10 cellular contexts compared by ENCODE assay signal in genomic region chr6:2768696-2769095, GRCh38. TPM values are rescaled to one million over a fixed set of nuclear protein-coding genes. Genes with fewer than 3 reads are reported as not detected.
A peak's percentile ranks its signal among the peaks of the same experiment; 100 is the strongest.
DNase-seq lines count a peak whose midpoint lies in the region; ATAC-seq and TF ChIP-seq lines count a peak whose summit lies in the region.
"Had no signal": no experiment of that assay in that cellular context is flagged by ENCODE, and none has a peak within 500 bp of the region (broad histone marks: within the 10 kb centered on the region; RNA-seq: fewer than 3 reads in every experiment).

No MANE protein-coding gene starts in this region.

- peaks cover 37% of the 10 kb centered on the region for H3K4me1 ChIP-seq in upper lobe of right lung

- peak overlapping the region; percentile 88 for H3K4me3 Mint-ChIP-seq in stimulated activated naive CD8-positive, alpha-beta T cell treated with anti-CD3 and anti-CD28 coated beads, Interleukin-15, Interleukin-2, amounts not matched to agents 100 ng/mL and 50 ng/mL, for 24 hours
- peak overlapping the region; percentile 90 for H3K4me3 Mint-ChIP-seq in activated CD4-positive, alpha-beta memory T cell treated with anti-CD3 and anti-CD28 coated beads, Interleukin-2, amount 10 ng/mL, durations not matched to agents 7 days and 5 days
- H3K4me3 Mint-ChIP-seq in immature natural killer cell, result peak overlapping the region; percentile 79 to 94 (median 85)

- ATAC-seq in stimulated activated naive CD8-positive, alpha-beta T cell treated with anti-CD3 and anti-CD28 coated beads, Interleukin-15, Interleukin-2, amounts not matched to agents 100 U/mL and 50 U/mL, for 24 hours, result no peak
- no peak for ATAC-seq in upper lobe of right lung

- TF ChIP-seq CTCF in upper lobe of right lung (IDR thresholded peaks at IDR 0.05), result no peak

- peaks cover 34% of the 10 kb centered on the region for H3K36me3 ChIP-seq in upper lobe of right lung

- H3K27me3 ChIP-seq in upper lobe of right lung, result no peaks in the 10 kb centered on the region

- peaks cover 68% of the 10 kb centered on the region for H3K4me1 Mint-ChIP-seq in stimulated activated naive CD8-positive, alpha-beta T cell treated with anti-CD3 and anti-CD28 coated beads, Interleukin-15, Interleukin-2, amounts not matched to agents 100 ng/mL and 50 ng/mL, for 24 hours (ENCODE audit: low read depth)
- peaks cover 40% of the 10 kb centered on the region for H3K4me1 Mint-ChIP-seq in activated CD4-positive, alpha-beta memory T cell treated with anti-CD3 and anti-CD28 coated beads, Interleukin-2, amount 10 ng/mL, durations not matched to agents 7 days and 5 days
- H3K4me1 Mint-ChIP-seq in immature natural killer cell, result peaks cover 51 to 84% of the 10 kb centered on the region in 2 donors

- H3K27ac ChIP-seq in upper lobe of right lung, result no peak overlapping the region

- intact Hi-C loops in upper lobe of right lung (cut with DNase I), result no loop called here

- H3K27me3 Mint-ChIP-seq in stimulated activated naive CD8-positive, alpha-beta T cell treated with anti-CD3 and anti-CD28 coated beads, Interleukin-15, Interleukin-2, amounts not matched to agents 100 ng/mL and 50 ng/mL, for 24 hours, result no peaks in the 10 kb centered on the region
- H3K27me3 Mint-ChIP-seq in activated CD4-positive, alpha-beta memory T cell treated with anti-CD3 and anti-CD28 coated beads, Interleukin-2, amount 10 ng/mL, durations not matched to agents 7 days and 5 days, result no peaks in the 10 kb centered on the region
- peaks cover 6 to 18% (median 9%) of the 10 kb centered on the region in 3 donors for H3K27me3 Mint-ChIP-seq in immature natural killer cell (ENCODE audit: low read depth in 3 of 3)

- H3K36me3 Mint-ChIP-seq in stimulated activated naive CD8-positive, alpha-beta T cell treated with anti-CD3 and anti-CD28 coated beads, Interleukin-15, Interleukin-2, amounts not matched to agents 100 ng/mL and 50 ng/mL, for 24 hours (ENCODE audit: low read depth), result peaks cover 59% of the 10 kb centered on the region
- peaks cover 40% of the 10 kb centered on the region for H3K36me3 Mint-ChIP-seq in activated CD4-positive, alpha-beta memory T cell treated with anti-CD3 and anti-CD28 coated beads, Interleukin-2, amount 10 ng/mL, durations not matched to agents 7 days and 5 days (ENCODE audit: low read depth)
- peaks cover 0 to 21% (median 4%) of the 10 kb centered on the region in 3 donors for H3K36me3 Mint-ChIP-seq in immature natural killer cell

- H3K27ac Mint-ChIP-seq in stimulated activated naive CD8-positive, alpha-beta T cell treated with anti-CD3 and anti-CD28 coated beads, Interleukin-15, Interleukin-2, amounts not matched to agents 100 ng/mL and 50 ng/mL, for 24 hours, result no peak overlapping the region
- no peak overlapping the region for H3K27ac Mint-ChIP-seq in activated CD4-positive, alpha-beta memory T cell treated with anti-CD3 and anti-CD28 coated beads, Interleukin-2, amount 10 ng/mL, durations not matched to agents 7 days and 5 days
- H3K27ac Mint-ChIP-seq in immature natural killer cell, result peak overlapping the region; percentile 37 to 78 (median 68)

- CTCF ChIA-PET in activated CD4-positive, alpha-beta memory T cell treated with anti-CD3 and anti-CD28 coated beads, Interleukin-2, amount 10 ng/mL, durations not matched to agents 7 days and 5 days (lab: Charles Lee), result interaction anchor here (0.8 to 5.1 kb wide), 9 partner anchors 11 to 263 kb away, joined by 3 to 29 read pairs (median 8); partner anchors contain the start of genes MYLK4 and SERPINB1
- CTCF ChIA-PET in HEK293T (lab: Yijun Ruan, JAX), result interaction anchor here (0.6 to 2.2 kb wide), 4 partner anchors 19 to 1169 kb away, joined by 3 to 6 read pairs (median 6); no protein-coding TSS in a partner anchor

- POLR2A ChIA-PET in activated CD4-positive, alpha-beta memory T cell treated with anti-CD3 and anti-CD28 coated beads, Interleukin-2, amount 10 ng/mL, durations not matched to agents 7 days and 5 days (lab: Charles Lee), result interaction anchor here (0.7 to 5.1 kb wide), 7 partner anchors 11 to 221 kb away, joined by 3 to 48 read pairs (median 3); partner anchors contain the start of gene SERPINB1
- POLR2A ChIA-PET in HEK293T (lab: Yijun Ruan, JAX), result interaction anchor here (0.6 to 1.0 kb wide), 5 partner anchors 23 to 295 kb away, joined by 3 to 4 read pairs (median 4); no protein-coding TSS in a partner anchor

- no peak for DNase-seq in stimulated activated naive CD8-positive, alpha-beta T cell treated with anti-CD3 and anti-CD28 coated beads, Interleukin-15, Interleukin-2, amounts not matched to agents 100 U/mL and 50 U/mL, for 24 hours
- DNase-seq in activated CD4-positive, alpha-beta memory T cell treated with anti-CD3 and anti-CD28 coated beads, Interleukin-2, amount 10 ng/mL, durations not matched to agents 7 days and 5 days, result no peak
- DNase-seq in immature natural killer cell (no peak), upper lobe of right lung (no peak), HEK293T (ENCODE audit: extremely low spot score) (no peak), NCI-H510A (lab: John Stamatoyannopoulos, UW) (no peak), GF-D8 (lab: John Stamatoyannopoulos, UW) (no peak)
- DNase-seq: activated gamma-delta T cell, SHP77 had no signal

- no peaks in the 10 kb centered on the region for H3K9me3 Mint-ChIP-seq in stimulated activated naive CD8-positive, alpha-beta T cell treated with anti-CD3 and anti-CD28 coated beads, Interleukin-15, Interleukin-2, amounts not matched to agents 100 ng/mL and 50 ng/mL, for 24 hours
- no peaks in the 10 kb centered on the region for H3K9me3 Mint-ChIP-seq in activated CD4-positive, alpha-beta memory T cell treated with anti-CD3 and anti-CD28 coated beads, Interleukin-2, amount 10 ng/mL, durations not matched to agents 7 days and 5 days
- no peaks in the 10 kb centered on the region for H3K9me3 Mint-ChIP-seq in immature natural killer cell

- H3K9me3 ChIP-seq in upper lobe of right lung, result no peaks in the 10 kb centered on the region

- peak overlapping the region; percentile 82 for H3K4me3 ChIP-seq in upper lobe of right lung

TF ChIP-seq in HEK293T, 16 proteins besides CTCF, POLR2A, EP300 and RAD21:
- TF ChIP-seq TARDBP (IDR thresholded peaks at IDR 0.05), result no peak
- TF ChIP-seq FOXM1 (IDR thresholded peaks at IDR 0.05; ENCODE audit: borderline replicate concordance), result no peak
- TF ChIP-seq SUZ12 (IDR thresholded peaks at IDR 0.05), result no peak
- no peak for TF ChIP-seq HDGF (IDR thresholded peaks at IDR 0.05; ENCODE audit: borderline replicate concordance)
- no peak for TF ChIP-seq ELF4 (IDR thresholded peaks at IDR 0.05)
- no peak for TF ChIP-seq FOXA1 (IDR thresholded peaks at IDR 0.05)
- no peak for TF ChIP-seq SP1 (IDR thresholded peaks at IDR 0.05)
- TF ChIP-seq PKNOX1 (IDR thresholded peaks at IDR 0.05), result no peak
- no peak for TF ChIP-seq L3MBTL2 (conservative IDR thresholded peaks at IDR 0.05)
- no peak for TF ChIP-seq LEF1 (IDR thresholded peaks at IDR 0.05; ENCODE audit: borderline replicate concordance)
- no peak for TF ChIP-seq CTBP1 (IDR thresholded peaks at IDR 0.05; ENCODE audit: borderline replicate concordance)
- TF ChIP-seq FOXK2 (IDR thresholded peaks at IDR 0.05), result no peak
- no peak for TF ChIP-seq ZNF384 (IDR thresholded peaks at IDR 0.05)
- TF ChIP-seq ARNT (IDR thresholded peaks at IDR 0.05), result no peak
- no peak for TF ChIP-seq BHLHE40 (IDR thresholded peaks at IDR 0.05; ENCODE audit: borderline replicate concordance)

RNA-seq across cellular contexts. Expression of gene WRNIP1, which starts 3.5 kb away (rescaled TPM):
- total RNA-seq in activated CD4-positive, alpha-beta memory T cell treated with anti-CD3 and anti-CD28 coated beads, Interleukin-2, amount 10 ng/mL, durations not matched to agents 7 days and 5 days, result 10 to 100 TPM; 39.6 to 42.1 TPM
- 10 to 100 TPM; 25.5 to 43.3 (median 26.4) TPM for polyA plus RNA-seq in immature natural killer cell
- total RNA-seq in upper lobe of right lung, result 42.9 TPM

RNA-seq across cellular contexts. Expression of gene MYLK4, which starts 18.0 kb away (rescaled TPM):
- total RNA-seq in activated CD4-positive, alpha-beta memory T cell treated with anti-CD3 and anti-CD28 coated beads, Interleukin-2, amount 10 ng/mL, durations not matched to agents 7 days and 5 days, result under 1 TPM; 0.15 to 0.28 TPM
- polyA plus RNA-seq in immature natural killer cell, result under 1 TPM in 2 of 3 donors, not detected in 1; 0.09 to 0.17 TPM
- total RNA-seq in upper lobe of right lung, result 0.84 TPM

Comparison
In these comparisons a context has a peak if more than half of its experiments do, and no peak if none do; other contexts are left out.
1. H3K27ac Mint-ChIP-seq: peak in immature natural killer cell (6 of 6); none in stimulated activated naive CD8-positive, alpha-beta T cell treated with anti-CD3 and anti-CD28 coated beads, Interleukin-15, Interleukin-2, amounts not matched to agents 100 ng/mL and 50 ng/mL, for 24 hours (single experiment) and activated CD4-positive, alpha-beta memory T cell treated with anti-CD3 and anti-CD28 coated beads, Interleukin-2, amount 10 ng/mL, durations not matched to agents 7 days and 5 days (single experiment).
2. Peak in every context shown above with its lines, with median percentiles within 50 percentile points of each other: H3K4me3 Mint-ChIP-seq.